Comparison of ENCODE assay signal across 8 cellular contexts in the genomic region with DNA sequence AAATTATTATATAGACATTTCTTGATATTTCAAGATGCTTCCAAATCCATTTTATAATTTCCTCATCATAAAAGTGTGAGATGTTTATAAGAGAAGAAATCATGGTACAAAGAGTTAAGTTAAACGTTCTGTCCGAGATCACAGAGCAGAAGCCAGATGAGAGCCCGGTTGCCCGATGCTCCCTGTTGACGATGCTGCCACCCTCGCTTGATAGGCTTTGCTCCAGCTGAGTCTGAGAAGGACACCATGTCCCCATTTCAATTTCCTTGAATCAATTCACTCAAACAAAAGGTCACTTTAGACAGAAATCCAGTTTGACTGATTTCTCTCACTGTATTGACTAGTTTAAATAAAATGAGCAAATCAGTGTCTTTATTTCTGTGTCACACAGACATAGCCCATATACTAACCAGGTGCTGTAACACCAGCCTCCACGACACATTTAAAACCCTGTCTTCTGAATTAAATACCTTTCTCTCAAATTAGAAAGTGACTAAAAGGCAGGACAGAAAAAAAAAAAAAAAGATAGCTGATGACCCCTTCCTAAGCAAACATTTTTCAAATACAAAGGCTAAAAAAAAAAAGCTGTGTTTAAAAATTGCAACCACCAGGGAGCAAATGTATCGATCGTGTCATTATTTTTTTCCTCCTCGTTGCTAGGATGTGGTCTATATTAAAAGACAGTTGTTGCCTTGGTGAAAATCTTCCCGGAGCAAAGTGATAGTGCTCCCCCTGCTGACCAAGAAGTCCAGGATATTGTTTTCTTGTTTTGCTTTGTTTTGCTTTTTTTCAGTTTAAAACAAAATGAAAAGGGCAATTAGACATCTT. TPM values are rescaled to one million over a fixed set of nuclear protein-coding genes. Genes with fewer than 3 reads are reported as not detected.
A peak's percentile ranks its signal among the peaks of the same experiment; 100 is the strongest.
DNase-seq lines count a peak whose midpoint lies in the region; ATAC-seq and TF ChIP-seq lines count a peak whose summit lies in the region.

No MANE protein-coding gene starts in this region.

- peak overlapping the region in 7 of 8 donors; percentile 37 to 79 (median 69) for H3K4me3 Mint-ChIP-seq in naive B cell

- no peaks in the 10 kb centered on the region for H3K27me3 ChIP-seq in thymus (ENCODE audit: control insufficient read depth, insufficient read depth)

- peak overlapping the region; percentile 38 for H3K4me3 ChIP-seq in thymus (ENCODE audit: low read length)

- peak overlapping the region; percentile 44 to 93 (median 67) for H3K27ac Mint-ChIP-seq in naive B cell

- H3K36me3 Mint-ChIP-seq in naive B cell: no peaks in the 10 kb centered on the region

- H3K27ac ChIP-seq in thymus (ENCODE audit: low read depth): no peak overlapping the region

- 34% methylated on average over 11 of the region's 11 CpGs for WGBS in thymus

- H3K4me1 Mint-ChIP-seq in naive B cell: peaks cover 0 to 6% (median 5%) of the 10 kb centered on the region in 3 donors

- H3K27me3 Mint-ChIP-seq in naive B cell: no peaks in the 10 kb centered on the region

- ATAC-seq in GM18858 (IDR thresholded peaks at IDR 0.05; ENCODE audit: unreplicated experiment) (peak; percentile 39), HG03565 (IDR thresholded peaks at IDR 0.05; ENCODE audit: unreplicated experiment) (peak; percentile 42), esophagus mucosa (peak; percentile 62), naive B cell (ENCODE audit: low read depth in 2 of 2) (peak; percentile 67 to 71)

- peak; percentile 72 for TF ChIP-seq CTCF in AG09319 (IDR thresholded peaks at IDR 0.05; ENCODE audit: low read depth, low read length)

- DNase-seq in AG09319 (ENCODE audit: extremely low read depth, low read depth): peak; percentile 55
- DNase-seq in NCI-H82 (lab: John Stamatoyannopoulos, UW): peak; percentile 82
- peak; percentile 45 for DNase-seq in activated CD8-positive, alpha-beta memory T cell treated with anti-CD3 and anti-CD28 coated beads, Interleukin-2, amount 50 U/mL, for 4 hours
- DNase-seq in naive B cell: peak; percentile 55

- no peaks in the 10 kb centered on the region for H3K36me3 ChIP-seq in thymus (ENCODE audit: control insufficient read depth, insufficient read depth)

- no peaks in the 10 kb centered on the region for H3K9me3 ChIP-seq in thymus (ENCODE audit: control insufficient read depth)

- H3K9me3 Mint-ChIP-seq in naive B cell: peaks cover 0 to 14% (median 5%) of the 10 kb centered on the region in 7 donors

- H3K4me1 ChIP-seq in thymus (ENCODE audit: control insufficient read depth, insufficient read depth, low read length): peaks cover 9% of the 10 kb centered on the region

RNA-seq across cellular contexts. Expression of gene DNASE2B, which starts 35.2 kb away (rescaled TPM):
- not detected for total RNA-seq in esophagus mucosa
- polyA plus RNA-seq in naive B cell (ENCODE audit: low read depth in 6 of 6) (not detected), thymus (0.21 TPM)

RNA-seq across cellular contexts. Expression of gene RPF1, which starts 45.6 kb away (rescaled TPM):
- 24.4 TPM for total RNA-seq in esophagus mucosa
- 100 to 1,000 TPM in 1 of 6 donors, 10 to 100 TPM in 5; 54.8 to 110 (median 60.0) TPM for polyA plus RNA-seq in naive B cell (ENCODE audit: low read depth in 6 of 6)
- polyA plus RNA-seq in thymus: 54.4 TPM
